In genomic region chr20:43914286-43914685, GRCh38 we compare ENCODE assay signal across 7 cellular contexts. TPM values are rescaled to one million over a fixed set of nuclear protein-coding genes. Genes with fewer than 3 reads are reported as not detected.
DNase-seq lines count a peak whose midpoint lies in the region; ATAC-seq and TF ChIP-seq lines count a peak whose summit lies in the region.

No MANE protein-coding gene starts in this region.

- H3K4me3 ChIP-seq in mucosa of descending colon: no peak overlapping the region

- no peaks in the 10 kb centered on the region for H3K9me3 ChIP-seq in mucosa of descending colon

- no peak for TF ChIP-seq CTCF in mucosa of descending colon (IDR thresholded peaks at IDR 0.05)

- H3K36me3 ChIP-seq in mucosa of descending colon (ENCODE audit: low read depth): no peaks in the 10 kb centered on the region

- ATAC-seq in GM19043 (IDR thresholded peaks at IDR 0.05; ENCODE audit: low read depth, unreplicated experiment) (peak; percentile 12), HG03095 (IDR thresholded peaks at IDR 0.05; ENCODE audit: unreplicated experiment) (peak; percentile 12), mucosa of descending colon (no peak), HG03571 (IDR thresholded peaks at IDR 0.05; ENCODE audit: unreplicated experiment) (no peak), GM21619 (IDR thresholded peaks at IDR 0.05; ENCODE audit: unreplicated experiment) (no peak)

- intact Hi-C loops in mucosa of descending colon (cut with DNase I, micrococcal nuclease): no loop called here

- H3K4me1 ChIP-seq in mucosa of descending colon (ENCODE audit: low read depth): peaks cover 9% of the 10 kb centered on the region

- DNase-seq in activated naive CD4-positive, alpha-beta T cell treated with anti-CD3 and anti-CD28 coated beads, Interleukin-2, amount 50 U/mL, for 16 hours: peak; percentile 22
- peak; percentile 21 to 58 (median 58) for DNase-seq in mucosa of descending colon
- no peak for DNase-seq in A172 (ENCODE audit: low spot score)

RNA-seq across cellular contexts. Expression of gene TOX2, which starts 0.4 kb away (rescaled TPM):
- total RNA-seq in mucosa of descending colon: 1 to 10 TPM; 2.9 to 6.1 (median 5.5) TPM
- 1.2 and 3.7 TPM in 2 replicates for total RNA-seq in A172 (2014; rRNA removed; shearing (Covaris generic))

Comparison
In these comparisons a context has a peak if more than half of its experiments do, and no peak if none do; other contexts are left out.
1. ATAC-seq: peak in GM19043 (single experiment) and HG03095 (single experiment); none in mucosa of descending colon (single experiment), HG03571 (single experiment) and GM21619 (single experiment).